ENCODE assay signal across 13 cellular contexts in genomic region chr2:226882606-226883005, GRCh38. TPM values are rescaled to one million over a fixed set of nuclear protein-coding genes. Genes with fewer than 3 reads are reported as not detected.
DNase-seq lines count a peak whose midpoint lies in the region; ATAC-seq and TF ChIP-seq lines count a peak whose summit lies in the region.
"Had no signal": no experiment of that assay in that cellular context is flagged by ENCODE, and none has a peak within 500 bp of the region (broad histone marks: within the 10 kb centered on the region; RNA-seq: fewer than 3 reads in every experiment).

No MANE protein-coding gene starts in this region.

- DNase-seq in EH (ENCODE audit: low read depth), result peak; percentile 57
- peak; percentile 50 for DNase-seq in HFFc6
- DNase-seq in amniotic epithelial cell (ENCODE audit: low read depth), result peak; percentile 35
- peak; percentile 39 for DNase-seq in iris pigment epithelial cell (ENCODE audit: low read depth)
- no peak for DNase-seq in stimulated activated naive CD4-positive, alpha-beta T cell treated with Interleukin-2 at 50 U/mL for 16 hours (lab: John Stamatoyannopoulos, UW)
- DNase-seq in Peyer's patch, result no peak
- DNase-seq: ACHN; CD4-positive, CD25-positive, alpha-beta regulatory T cell; DMS53; H7 had no signal

- H3K27ac ChIP-seq in Peyer's patch, result no peak overlapping the region
- H3K27ac ChIP-seq: BLaER1 treated with 17β-estradiol and CSF1 and Interleukin-3, amounts not matched to agents 10 nM and 100 nM had no signal

- no peaks in the 10 kb centered on the region for H3K36me3 ChIP-seq in Peyer's patch

- no peaks in the 10 kb centered on the region for H3K27me3 ChIP-seq in Peyer's patch
- H3K27me3 ChIP-seq: BLaER1 treated with 17β-estradiol and CSF1 and Interleukin-3, amounts not matched to agents 10 nM and 100 nM had no signal

- H3K36me3 Mint-ChIP-seq in HFFc6 (ENCODE audit: low read depth), result peaks cover 55% of the 10 kb centered on the region

- no peaks in the 10 kb centered on the region for H3K9me3 ChIP-seq in Peyer's patch
- H3K9me3 ChIP-seq: BLaER1 treated with 17β-estradiol and CSF1 and Interleukin-3, amounts not matched to agents 10 nM and 100 nM had no signal

- peaks cover 5% of the 10 kb centered on the region for H3K9me3 Mint-ChIP-seq in HFFc6
- H3K9me3 Mint-ChIP-seq: GM23338 had no signal

- TF ChIP-seq CTCF in HFFc6 (IDR thresholded peaks at IDR 0.05) (no peak), Peyer's patch (IDR thresholded peaks at IDR 0.05) (no peak)

- H3K27me3 Mint-ChIP-seq in HFFc6 (ENCODE audit: insufficient read depth), result no peaks in the 10 kb centered on the region
- H3K27me3 Mint-ChIP-seq: CD4-positive, CD25-positive, alpha-beta regulatory T cell had no signal

- ATAC-seq in HG03139 (IDR thresholded peaks at IDR 0.05; ENCODE audit: unreplicated experiment), result no peak
- ATAC-seq: GM23338 had no signal

- peak overlapping the region; percentile 20 for H3K27ac Mint-ChIP-seq in HFFc6
- H3K27ac Mint-ChIP-seq: CD4-positive, CD25-positive, alpha-beta regulatory T cell; GM23338 had no signal

- peaks cover 52% of the 10 kb centered on the region for H3K4me1 Mint-ChIP-seq in HFFc6 (ENCODE audit: low read depth)
- H3K4me1 Mint-ChIP-seq: GM23338 had no signal

- no peak overlapping the region for H3K4me3 Mint-ChIP-seq in HFFc6
- H3K4me3 Mint-ChIP-seq: CD4-positive, CD25-positive, alpha-beta regulatory T cell; GM23338 had no signal

- TF ChIP-seq POLR2A in Peyer's patch (IDR thresholded peaks at IDR 0.05), result no peak

- no peak overlapping the region for H3K4me3 ChIP-seq in Peyer's patch
- H3K4me3 ChIP-seq: BLaER1 treated with 17β-estradiol and CSF1 and Interleukin-3, amounts not matched to agents 10 nM and 100 nM; GM23338 had no signal

- H3K4me1 ChIP-seq in Peyer's patch, result peaks cover 0 to 10% (median 0%) of the 10 kb centered on the region in 4 donors

RNA-seq across cellular contexts. Expression of gene RHBDD1, which starts 46.8 kb away (rescaled TPM):
- 10 to 100 TPM; 34.3 to 50.7 (median 42.3) TPM for total RNA-seq in HFFc6 (2021; fragmentation: NEBNext Ultra II Directional; extraction: Animal tissue kit (Norgen Biotek cat#: 25700))
- 10 to 100 TPM; 12.6 to 68.5 (median 30.6) TPM for total RNA-seq in Peyer's patch

Comparison
In these comparisons a context has a peak if more than half of its experiments do, and no peak if none do; other contexts are left out.
1. DNase-seq: peak in EH (single experiment), HFFc6 (single experiment), amniotic epithelial cell (single experiment) and iris pigment epithelial cell (single experiment); none in stimulated activated naive CD4-positive, alpha-beta T cell treated with Interleukin-2 at 50 U/mL for 16 hours (single experiment) and Peyer's patch (0 of 3).